1 cellular context compared by ENCODE assay signal in the genomic region with DNA sequence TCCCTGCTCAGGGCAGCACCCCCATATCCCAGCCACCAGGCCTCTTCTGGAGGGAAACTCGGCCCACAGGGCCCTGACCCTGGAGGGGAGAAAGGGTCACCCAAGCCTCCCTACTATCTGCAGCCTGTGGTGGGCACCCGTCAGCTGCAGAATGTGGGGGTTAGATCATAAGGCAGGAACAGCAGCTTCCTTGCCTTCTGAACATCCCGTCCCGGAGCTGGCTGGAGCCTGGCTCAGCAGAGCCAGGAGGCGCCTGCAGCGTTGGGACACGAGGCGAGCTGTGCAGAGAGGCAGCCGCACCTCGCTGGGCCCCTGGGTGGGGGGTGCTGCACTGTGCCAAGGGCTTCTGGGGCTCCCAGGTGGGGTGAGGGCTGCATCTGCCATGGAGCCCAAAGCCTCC.
TF ChIP-seq lines count a peak whose summit lies in the region.

No MANE protein-coding gene starts in this region.

TF ChIP-seq in GM23338, 12 proteins besides CTCF, POLR2A, EP300 and RAD21 (continued from another document):
- TF ChIP-seq, protein P1, sequence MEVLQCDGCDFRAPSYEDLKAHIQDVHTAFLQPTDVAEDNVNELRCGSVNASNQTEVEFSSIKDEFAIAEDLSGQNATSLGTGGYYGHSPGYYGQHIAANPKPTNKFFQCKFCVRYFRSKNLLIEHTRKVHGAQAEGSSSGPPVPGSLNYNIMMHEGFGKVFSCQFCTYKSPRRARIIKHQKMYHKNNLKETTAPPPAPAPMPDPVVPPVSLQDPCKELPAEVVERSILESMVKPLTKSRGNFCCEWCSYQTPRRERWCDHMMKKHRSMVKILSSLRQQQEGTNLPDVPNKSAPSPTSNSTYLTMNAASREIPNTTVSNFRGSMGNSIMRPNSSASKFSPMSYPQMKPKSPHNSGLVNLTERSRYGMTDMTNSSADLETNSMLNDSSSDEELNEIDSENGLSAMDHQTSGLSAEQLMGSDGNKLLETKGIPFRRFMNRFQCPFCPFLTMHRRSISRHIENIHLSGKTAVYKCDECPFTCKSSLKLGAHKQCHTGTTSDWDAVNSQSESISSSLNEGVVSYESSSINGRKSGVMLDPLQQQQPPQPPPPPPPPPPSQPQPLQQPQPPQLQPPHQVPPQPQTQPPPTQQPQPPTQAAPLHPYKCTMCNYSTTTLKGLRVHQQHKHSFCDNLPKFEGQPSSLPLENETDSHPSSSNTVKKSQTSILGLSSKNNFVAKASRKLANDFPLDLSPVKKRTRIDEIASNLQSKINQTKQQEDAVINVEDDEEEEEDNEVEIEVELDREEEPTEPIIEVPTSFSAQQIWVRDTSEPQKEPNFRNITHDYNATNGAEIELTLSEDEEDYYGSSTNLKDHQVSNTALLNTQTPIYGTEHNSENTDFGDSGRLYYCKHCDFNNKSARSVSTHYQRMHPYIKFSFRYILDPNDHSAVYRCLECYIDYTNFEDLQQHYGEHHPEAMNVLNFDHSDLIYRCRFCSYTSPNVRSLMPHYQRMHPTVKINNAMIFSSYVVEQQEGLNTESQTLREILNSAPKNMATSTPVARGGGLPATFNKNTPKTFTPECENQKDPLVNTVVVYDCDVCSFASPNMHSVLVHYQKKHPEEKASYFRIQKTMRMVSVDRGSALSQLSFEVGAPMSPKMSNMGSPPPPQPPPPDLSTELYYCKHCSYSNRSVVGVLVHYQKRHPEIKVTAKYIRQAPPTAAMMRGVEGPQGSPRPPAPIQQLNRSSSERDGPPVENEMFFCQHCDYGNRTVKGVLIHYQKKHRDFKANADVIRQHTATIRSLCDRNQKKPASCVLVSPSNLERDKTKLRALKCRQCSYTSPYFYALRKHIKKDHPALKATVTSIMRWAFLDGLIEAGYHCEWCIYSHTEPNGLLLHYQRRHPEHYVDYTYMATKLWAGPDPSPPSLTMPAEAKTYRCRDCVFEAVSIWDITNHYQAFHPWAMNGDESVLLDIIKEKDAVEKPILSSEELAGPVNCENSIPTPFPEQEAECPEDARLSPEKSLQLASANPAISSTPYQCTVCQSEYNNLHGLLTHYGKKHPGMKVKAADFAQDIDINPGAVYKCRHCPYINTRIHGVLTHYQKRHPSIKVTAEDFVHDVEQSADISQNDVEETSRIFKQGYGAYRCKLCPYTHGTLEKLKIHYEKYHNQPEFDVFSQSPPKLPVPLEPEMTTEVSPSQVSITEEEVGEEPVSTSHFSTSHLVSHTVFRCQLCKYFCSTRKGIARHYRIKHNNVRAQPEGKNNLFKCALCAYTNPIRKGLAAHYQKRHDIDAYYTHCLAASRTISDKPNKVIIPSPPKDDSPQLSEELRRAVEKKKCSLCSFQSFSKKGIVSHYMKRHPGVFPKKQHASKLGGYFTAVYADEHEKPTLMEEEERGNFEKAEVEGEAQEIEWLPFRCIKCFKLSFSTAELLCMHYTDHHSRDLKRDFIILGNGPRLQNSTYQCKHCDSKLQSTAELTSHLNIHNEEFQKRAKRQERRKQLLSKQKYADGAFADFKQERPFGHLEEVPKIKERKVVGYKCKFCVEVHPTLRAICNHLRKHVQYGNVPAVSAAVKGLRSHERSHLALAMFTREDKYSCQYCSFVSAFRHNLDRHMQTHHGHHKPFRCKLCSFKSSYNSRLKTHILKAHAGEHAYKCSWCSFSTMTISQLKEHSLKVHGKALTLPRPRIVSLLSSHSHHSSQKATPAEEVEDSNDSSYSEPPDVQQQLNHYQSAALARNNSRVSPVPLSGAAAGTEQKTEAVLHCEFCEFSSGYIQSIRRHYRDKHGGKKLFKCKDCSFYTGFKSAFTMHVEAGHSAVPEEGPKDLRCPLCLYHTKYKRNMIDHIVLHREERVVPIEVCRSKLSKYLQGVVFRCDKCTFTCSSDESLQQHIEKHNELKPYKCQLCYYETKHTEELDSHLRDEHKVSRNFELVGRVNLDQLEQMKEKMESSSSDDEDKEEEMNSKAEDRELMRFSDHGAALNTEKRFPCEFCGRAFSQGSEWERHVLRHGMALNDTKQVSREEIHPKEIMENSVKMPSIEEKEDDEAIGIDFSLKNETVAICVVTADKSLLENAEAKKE (CRISPR knock-in tag; IDR thresholded peaks at IDR 0.05) = no peak
- TF ChIP-seq ZNF331 (CRISPR knock-in tag; IDR thresholded peaks at IDR 0.05; ENCODE audit: low read depth) = no peak
- TF ChIP-seq, protein P2, sequence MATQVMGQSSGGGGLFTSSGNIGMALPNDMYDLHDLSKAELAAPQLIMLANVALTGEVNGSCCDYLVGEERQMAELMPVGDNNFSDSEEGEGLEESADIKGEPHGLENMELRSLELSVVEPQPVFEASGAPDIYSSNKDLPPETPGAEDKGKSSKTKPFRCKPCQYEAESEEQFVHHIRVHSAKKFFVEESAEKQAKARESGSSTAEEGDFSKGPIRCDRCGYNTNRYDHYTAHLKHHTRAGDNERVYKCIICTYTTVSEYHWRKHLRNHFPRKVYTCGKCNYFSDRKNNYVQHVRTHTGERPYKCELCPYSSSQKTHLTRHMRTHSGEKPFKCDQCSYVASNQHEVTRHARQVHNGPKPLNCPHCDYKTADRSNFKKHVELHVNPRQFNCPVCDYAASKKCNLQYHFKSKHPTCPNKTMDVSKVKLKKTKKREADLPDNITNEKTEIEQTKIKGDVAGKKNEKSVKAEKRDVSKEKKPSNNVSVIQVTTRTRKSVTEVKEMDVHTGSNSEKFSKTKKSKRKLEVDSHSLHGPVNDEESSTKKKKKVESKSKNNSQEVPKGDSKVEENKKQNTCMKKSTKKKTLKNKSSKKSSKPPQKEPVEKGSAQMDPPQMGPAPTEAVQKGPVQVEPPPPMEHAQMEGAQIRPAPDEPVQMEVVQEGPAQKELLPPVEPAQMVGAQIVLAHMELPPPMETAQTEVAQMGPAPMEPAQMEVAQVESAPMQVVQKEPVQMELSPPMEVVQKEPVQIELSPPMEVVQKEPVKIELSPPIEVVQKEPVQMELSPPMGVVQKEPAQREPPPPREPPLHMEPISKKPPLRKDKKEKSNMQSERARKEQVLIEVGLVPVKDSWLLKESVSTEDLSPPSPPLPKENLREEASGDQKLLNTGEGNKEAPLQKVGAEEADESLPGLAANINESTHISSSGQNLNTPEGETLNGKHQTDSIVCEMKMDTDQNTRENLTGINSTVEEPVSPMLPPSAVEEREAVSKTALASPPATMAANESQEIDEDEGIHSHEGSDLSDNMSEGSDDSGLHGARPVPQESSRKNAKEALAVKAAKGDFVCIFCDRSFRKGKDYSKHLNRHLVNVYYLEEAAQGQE (IDR thresholded peaks at IDR 0.05; ENCODE audit: unreplicated experiment) = no peak
